ENCODE assay signal across 14 cellular contexts in the genomic region with DNA sequence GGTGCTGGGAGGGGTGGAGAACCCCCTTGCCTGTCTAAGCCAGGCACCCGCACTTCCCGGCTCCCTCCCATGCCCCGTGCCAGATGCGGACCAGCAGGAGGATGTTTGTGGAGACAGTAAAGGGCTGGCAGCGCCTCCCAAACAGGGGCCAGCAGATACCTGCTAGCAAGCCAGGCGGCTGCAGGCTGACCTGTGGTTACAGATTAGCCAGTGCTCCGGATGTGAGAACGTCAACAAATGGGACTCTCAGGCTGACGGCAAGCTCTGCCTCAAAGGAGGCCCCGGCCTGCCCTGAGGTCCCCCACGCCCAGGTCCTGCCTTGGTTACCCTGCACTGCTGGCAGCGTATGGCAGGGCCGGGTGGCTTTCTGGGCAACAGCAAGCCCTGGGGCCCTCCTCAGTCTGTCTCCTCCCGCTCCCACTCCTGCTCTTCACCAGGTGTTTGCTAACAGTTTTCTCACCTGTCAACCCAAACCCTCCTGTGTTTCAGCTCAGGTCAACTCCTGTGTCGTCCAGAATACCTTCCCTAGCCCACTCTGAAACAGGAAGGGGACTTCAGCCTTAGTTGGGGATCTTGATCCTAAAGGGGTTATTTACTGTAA.
DNase-seq lines count a peak whose midpoint lies in the region; ATAC-seq, FAIRE-seq and TF ChIP-seq lines count a peak whose summit lies in the region.
"Had no signal": no experiment of that assay in that cellular context is flagged by ENCODE, and none has a peak within 500 bp of the region (broad histone marks: within the 10 kb centered on the region; RNA-seq: fewer than 3 reads in every experiment).

No MANE protein-coding gene starts in this region.

- peaks cover 77% of the 10 kb centered on the region for H3K4me1 Mint-ChIP-seq in nephron

- FAIRE-seq in frontal cortex (lab: Jason Lieb, UNC) (no peak), kidney (lab: Jason Lieb, UNC) (no peak)

- no peaks in the 10 kb centered on the region for H3K36me3 ChIP-seq in kidney (ENCODE audit: control insufficient read depth in 1 of 2, insufficient read depth in 2 of 2, low read length in 2 of 2)
- H3K36me3 ChIP-seq: prostate gland had no signal

- no peak overlapping the region for H3K4me3 Mint-ChIP-seq in nephron
- H3K4me3 Mint-ChIP-seq: activated CD4-positive, alpha-beta memory T cell treated with anti-CD3 and anti-CD28 coated beads for 36 hours; brain; memory B cell; T-cell had no signal

- DNase-seq in GM13977 (ENCODE audit: low spot score) = peak; percentile 50
- DNase-seq in SHP77 treated with DMSO at 0.1 percent for 48 hours (lab: John Stamatoyannopoulos, UW) = peak; percentile 34
- no peak for DNase-seq in frontal cortex (ENCODE audit: low spot score in 2 of 2)
- no peak for DNase-seq in GOT3 (lab: John Stamatoyannopoulos, UW)
- DNase-seq in kidney = no peak
- DNase-seq: activated CD4-positive, alpha-beta memory T cell treated with anti-CD3 and anti-CD28 coated beads for 36 hours; activated gamma-delta T cell treated with Interleukin-2 at 50 U/mL for 16 hours; T-cell had no signal

- no peak overlapping the region for H3K9ac ChIP-seq in kidney (ENCODE audit: low read length in 2 of 2)

- no peaks in the 10 kb centered on the region for H3K9me3 ChIP-seq in kidney (ENCODE audit: control insufficient read depth in 1 of 2, low read length in 2 of 2)
- H3K9me3 ChIP-seq: prostate gland had no signal

- H3K27ac Mint-ChIP-seq in nephron = peak overlapping the region in 2 of 3 experiments; percentile 35 to 45
- H3K27ac Mint-ChIP-seq: activated CD4-positive, alpha-beta memory T cell treated with anti-CD3 and anti-CD28 coated beads for 36 hours; memory B cell; T-cell had no signal

- no peak overlapping the region for H3K27ac ChIP-seq in kidney (ENCODE audit: low read depth in 2 of 2, low read length in 2 of 2)
- H3K27ac ChIP-seq: prostate gland had no signal

- peaks cover 17% of the 10 kb centered on the region for H3K27me3 Mint-ChIP-seq in nephron (ENCODE audit: low read depth)
- H3K27me3 Mint-ChIP-seq: brain had no signal

- in situ Hi-C loops in GM13977 (cut with MboI; ENCODE audit: low pct_unique_long_range_greater_than_20kb, low sequenced_read_pairs, unreplicated experiment) = no loop called here

- intact Hi-C loops in kidney (cut with DNase I) = no loop called here

- H3K9me3 Mint-ChIP-seq in nephron = no peaks in the 10 kb centered on the region
- H3K9me3 Mint-ChIP-seq: activated CD4-positive, alpha-beta memory T cell treated with anti-CD3 and anti-CD28 coated beads for 36 hours; memory B cell; T-cell had no signal

- TF ChIP-seq CTCF in GM13977 (IDR thresholded peaks at IDR 0.05; ENCODE audit: extremely low read depth, insufficient read depth, missing control alignments) = no peak
- no peak for TF ChIP-seq CTCF in nephron (IDR thresholded peaks at IDR 0.05; ENCODE audit: unreplicated experiment in 3 of 3)
- TF ChIP-seq CTCF in kidney (IDR thresholded peaks at IDR 0.05; ENCODE audit: borderline replicate concordance, extremely low read depth, insufficient read depth) = no peak

- peaks cover 0 to 4% of the 10 kb centered on the region in 2 donors for H3K4me1 ChIP-seq in kidney (ENCODE audit: control insufficient read depth in 1 of 2, insufficient read depth in 1 of 2, low read depth in 1 of 2, low read length in 2 of 2)
- H3K4me1 ChIP-seq: prostate gland had no signal

- peak; percentile 69 for ATAC-seq in GM21825 (IDR thresholded peaks at IDR 0.05; ENCODE audit: unreplicated experiment)
- no peak for ATAC-seq in HG02840 (IDR thresholded peaks at IDR 0.05; ENCODE audit: low FRiP score, unreplicated experiment)

- H3K36me3 Mint-ChIP-seq in nephron (ENCODE audit: low read depth) = peaks cover 2% of the 10 kb centered on the region
- H3K36me3 Mint-ChIP-seq: activated CD4-positive, alpha-beta memory T cell treated with anti-CD3 and anti-CD28 coated beads for 36 hours; memory B cell; T-cell had no signal

- H3K4me3 ChIP-seq in kidney (ENCODE audit: low read length in 2 of 2) = no peak overlapping the region
- H3K4me3 ChIP-seq: prostate gland had no signal

Comparison
In these comparisons a context has a peak if more than half of its experiments do, and no peak if none do; other contexts are left out.
1. DNase-seq: peak in GM13977 (single experiment) and SHP77 treated with DMSO at 0.1 percent for 48 hours (single experiment); none in frontal cortex (0 of 2), GOT3 (single experiment) and kidney (single experiment).